19 cellular contexts compared by ENCODE assay signal in the genomic region with DNA sequence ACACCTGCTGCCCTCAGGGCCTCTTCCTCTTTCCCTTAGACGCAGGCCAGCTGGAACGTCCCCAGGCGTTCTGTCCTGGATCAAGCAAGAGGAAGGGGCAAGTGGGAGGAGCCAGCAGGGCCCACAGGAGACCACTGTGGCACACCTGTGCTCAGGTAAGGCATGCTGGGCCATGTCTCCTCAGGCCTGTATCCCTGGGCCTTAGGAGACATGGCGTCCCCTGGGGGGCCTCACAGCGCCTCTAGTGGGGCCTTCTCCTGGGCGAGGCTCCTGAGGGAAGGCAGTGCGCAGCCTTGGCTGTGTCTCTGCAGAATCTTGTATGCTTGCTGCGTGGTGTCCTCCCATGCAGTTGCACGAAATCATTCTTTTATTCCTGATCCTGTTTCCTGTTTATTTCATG. TPM values are rescaled to one million over a fixed set of nuclear protein-coding genes. Genes with fewer than 3 reads are reported as not detected.
DNase-seq lines count a peak whose midpoint lies in the region; ATAC-seq, FAIRE-seq and TF ChIP-seq lines count a peak whose summit lies in the region.
"Had no signal": no experiment of that assay in that cellular context is flagged by ENCODE, and none has a peak within 500 bp of the region (broad histone marks: within the 10 kb centered on the region; RNA-seq: fewer than 3 reads in every experiment).

No MANE protein-coding gene starts in this region.

- H3K4me1 Mint-ChIP-seq in activated naive CD4-positive, alpha-beta T cell treated with anti-CD3 and anti-CD28 coated beads, Interleukin-2, amount 10 ng/mL, durations not matched to agents 7 days and 5 days, result peaks cover 22% of the 10 kb centered on the region
- H3K4me1 Mint-ChIP-seq in activated naive CD4-positive, alpha-beta T cell treated with anti-CD3 and anti-CD28 coated beads for 36 hours (ENCODE audit: low read depth), result peaks cover 17% of the 10 kb centered on the region

- no peaks in the 10 kb centered on the region for H3K27me3 Mint-ChIP-seq in activated naive CD4-positive, alpha-beta T cell treated with anti-CD3 and anti-CD28 coated beads, Interleukin-2, amount 10 ng/mL, durations not matched to agents 7 days and 5 days
- no peaks in the 10 kb centered on the region for H3K27me3 Mint-ChIP-seq in activated naive CD4-positive, alpha-beta T cell treated with anti-CD3 and anti-CD28 coated beads for 36 hours (ENCODE audit: low read depth)
- H3K27me3 Mint-ChIP-seq: CD4-positive, alpha-beta memory T cell had no signal

- no peaks in the 10 kb centered on the region for H3K79me2 ChIP-seq in H1 (ENCODE audit: control insufficient read depth in 1 of 2, insufficient read depth in 2 of 2, low read length in 2 of 2)

- H3K4me2 ChIP-seq in H1 (ENCODE audit: insufficient read depth in 1 of 2, low read depth in 2 of 2, low read length in 2 of 2), result no peak overlapping the region

- TF ChIP-seq CTCF in H1 (IDR thresholded peaks at IDR 0.05; ENCODE audit: control extremely low read depth in 1 of 3, insufficient read depth in 1 of 3, low read depth in 1 of 3, low read length in 3 of 3), result 0 out of 4 replicates have a peak, but pooled peaks of 1 of the 3 experiments have one; percentile 7

- H3K79me1 ChIP-seq in H1 (ENCODE audit: low read depth, low read length), result no peaks in the 10 kb centered on the region

- peak overlapping the region; percentile 35; the same call in 1 of the 2 replicates for H2BK5ac ChIP-seq in H1 (ENCODE audit: low read depth, low read length)

- H2AFZ ChIP-seq in H1 (ENCODE audit: low read length), result no peak overlapping the region

- ATAC-seq in GM21825 (IDR thresholded peaks at IDR 0.05; ENCODE audit: unreplicated experiment), result no peak

- no peaks in the 10 kb centered on the region for H3K23me2 ChIP-seq in H1 (ENCODE audit: low read depth, low read length)

- no peak overlapping the region for H3K23ac ChIP-seq in H1 (ENCODE audit: insufficient read length)

- intact Hi-C loops in activated naive CD4-positive, alpha-beta T cell treated with anti-CD3 and anti-CD28 coated beads for 36 hours (cut with micrococcal nuclease), result no loop called here
- intact Hi-C loops in posterior vena cava (cut with DNase I), result loop anchor here in 1 of 2 donors (10.0 kb wide), 1 partner anchor 231 kb away; no protein-coding TSS in a partner anchor

- H2BK20ac ChIP-seq in H1 (ENCODE audit: low read length), result no peak overlapping the region

- H3K4me1 ChIP-seq in H1 (replicated peaks in 1 of 4; ENCODE audit: control insufficient read depth in 3 of 4, insufficient read depth in 4 of 4, low read length in 3 of 4), result 0 out of 7 replicates have a peak, but pooled peaks cover 0 to 2% (median 0%) of the 10 kb centered on the region in 4 experiments
- H3K4me1 ChIP-seq: BE2C had no signal

- no peak overlapping the region for H4K8ac ChIP-seq in H1 (ENCODE audit: extremely low read depth, insufficient read depth, low read length)

- no peak for DNase-seq in activated naive CD4-positive, alpha-beta T cell treated with anti-CD3 and anti-CD28 coated beads, Interleukin-2, amount 10 ng/mL, durations not matched to agents 7 days and 5 days
- DNase-seq in activated naive CD4-positive, alpha-beta T cell treated with anti-CD3 and anti-CD28 coated beads for 36 hours, result no peak
- DNase-seq in H7, result peak; percentile 59
- DNase-seq in H1 (ENCODE audit: low read depth in 1 of 2, low spot score in 2 of 2), result no peak
- DNase-seq in posterior vena cava (ENCODE audit: low spot score), result peak; percentile 64
- no peak for DNase-seq in COLO829 (ENCODE audit: low spot score)
- no peak for DNase-seq in RKO (ENCODE audit: low spot score)
- DNase-seq: BE2C; CD4-positive, alpha-beta memory T cell; COR-L47; DND-41; GDM1; IMR-90 had no signal

- H3K36me3 Mint-ChIP-seq in activated naive CD4-positive, alpha-beta T cell treated with anti-CD3 and anti-CD28 coated beads, Interleukin-2, amount 10 ng/mL, durations not matched to agents 7 days and 5 days, result peaks cover 4% of the 10 kb centered on the region
- H3K36me3 Mint-ChIP-seq in activated naive CD4-positive, alpha-beta T cell treated with anti-CD3 and anti-CD28 coated beads for 36 hours (ENCODE audit: low read depth), result peaks cover 5% of the 10 kb centered on the region

- no peak overlapping the region for H3K4me3 ChIP-seq in H7 (ENCODE audit: insufficient read depth, low read depth, low read length)
- H3K4me3 ChIP-seq in H1 (ENCODE audit: extremely low read depth in 1 of 4, insufficient read depth in 2 of 4, low read depth in 3 of 4, low read length in 4 of 4), result no peak overlapping the region

- no peak overlapping the region for H3K27ac ChIP-seq in H1 (ENCODE audit: low read depth, low read length)
- H3K27ac ChIP-seq: C4-2B had no signal

- H3K14ac ChIP-seq in H1 (ENCODE audit: insufficient read length), result no peak overlapping the region

- WGBS in H1 (ENCODE audit: extremely low coverage in 1 of 2, insufficient coverage in 1 of 2, insufficient read length in 1 of 2, insufficient replicate concordance in 2 of 2, low coverage in 1 of 2, low lambda C conversion rate in 2 of 2, missing lambda C conversion rate in 1 of 2), 2 experiments, result 87% methylated on average over 9 of the region's 9 CpGs; no CpG with 5 or more reads in 1 of the 2 experiments

- H2BK15ac ChIP-seq in H1 (ENCODE audit: low read length), result no peak overlapping the region

- no peak overlapping the region for H2BK120ac ChIP-seq in H1 (replicated peaks; ENCODE audit: low read depth, low read length)

- peaks cover under 1% of the 10 kb centered on the region for H3K9me3 Mint-ChIP-seq in activated naive CD4-positive, alpha-beta T cell treated with anti-CD3 and anti-CD28 coated beads, Interleukin-2, amount 10 ng/mL, durations not matched to agents 7 days and 5 days
- no peaks in the 10 kb centered on the region for H3K9me3 Mint-ChIP-seq in activated naive CD4-positive, alpha-beta T cell treated with anti-CD3 and anti-CD28 coated beads for 36 hours
- H3K9me3 Mint-ChIP-seq: CD4-positive, alpha-beta memory T cell had no signal

- TF ChIP-seq RAD21 in H1 (IDR thresholded peaks at IDR 0.05 in 1 of 2, conservative IDR thresholded peaks at IDR 0.05 in 1 of 2; ENCODE audit: low read depth in 2 of 2, low read length in 2 of 2), result no peak

- H4K91ac ChIP-seq in H1 (replicated peaks; ENCODE audit: insufficient read length, low read length), result no peak overlapping the region

- no peaks in the 10 kb centered on the region for H4K20me1 ChIP-seq in H1 (replicated peaks in 1 of 2; ENCODE audit: control insufficient read depth in 1 of 2, insufficient read depth in 2 of 2, low read length in 2 of 2)

- no peak for TF ChIP-seq EP300 in H1 (IDR thresholded peaks at IDR 0.05; ENCODE audit: borderline replicate concordance in 1 of 2, low read depth in 2 of 2, low read length in 2 of 2)

- H3K56ac ChIP-seq in H1 (replicated peaks; ENCODE audit: insufficient read length, low read depth, low read length), result no peak overlapping the region

- POLR2A ChIA-PET in H1 (lab: Charles Lee; ENCODE audit: partially characterized antibody), result interaction anchor here (1.1 kb wide), 1 partner anchor 15 kb away, joined by 3 read pairs; no protein-coding TSS in a partner anchor

- H3K36me3 ChIP-seq in H7 (replicated peaks; ENCODE audit: control insufficient read depth, insufficient read depth, low read length) (no peaks in the 10 kb centered on the region; the same call in 1 of the 2 replicates), H1 (ENCODE audit: control insufficient read depth in 2 of 4, insufficient read depth in 4 of 4, low read length in 3 of 4) (no peaks in the 10 kb centered on the region)
- H3K36me3 ChIP-seq: BE2C had no signal

- no peak overlapping the region for H2BK12ac ChIP-seq in H1 (ENCODE audit: low read depth, low read length)

- no peak overlapping the region for H3K9ac ChIP-seq in H1 (replicated peaks in 1 of 4; ENCODE audit: extremely low read depth in 1 of 4, low read depth in 3 of 4, low read length in 3 of 4)

- no peak overlapping the region for H3K4ac ChIP-seq in H1 (replicated peaks; ENCODE audit: insufficient read length, low read depth, low read length)

- no peaks in the 10 kb centered on the region for H3K9me3 ChIP-seq in H1 (ENCODE audit: insufficient read depth in 2 of 2, low read depth in 1 of 2, low read length in 1 of 2)
- H3K9me3 ChIP-seq: BE2C had no signal

- no peak for FAIRE-seq in H1 (lab: Jason Lieb, UNC)
- FAIRE-seq: A204.1, GM12892, GM19239, H54 had no signal

- no peak overlapping the region for H3K4me3 Mint-ChIP-seq in activated naive CD4-positive, alpha-beta T cell treated with anti-CD3 and anti-CD28 coated beads, Interleukin-2, amount 10 ng/mL, durations not matched to agents 7 days and 5 days
- H3K4me3 Mint-ChIP-seq in activated naive CD4-positive, alpha-beta T cell treated with anti-CD3 and anti-CD28 coated beads for 36 hours, result no peak overlapping the region
- H3K4me3 Mint-ChIP-seq: CD4-positive, alpha-beta memory T cell had no signal

- H3K27ac Mint-ChIP-seq in activated naive CD4-positive, alpha-beta T cell treated with anti-CD3 and anti-CD28 coated beads, Interleukin-2, amount 10 ng/mL, durations not matched to agents 7 days and 5 days, result peak overlapping the region; percentile 52
- H3K27ac Mint-ChIP-seq in activated naive CD4-positive, alpha-beta T cell treated with anti-CD3 and anti-CD28 coated beads for 36 hours, result no peak overlapping the region

- CTCF ChIA-PET in activated naive CD4-positive, alpha-beta T cell treated with anti-CD3 and anti-CD28 coated beads, Interleukin-2, amount 10 ng/mL, durations not matched to agents 7 days and 5 days (lab: Charles Lee), result interaction anchor here (1.0 kb wide), 1 partner anchor 8 kb away, joined by 3 read pairs; no protein-coding TSS in a partner anchor
- CTCF ChIA-PET in activated naive CD4-positive, alpha-beta T cell treated with anti-CD3 and anti-CD28 coated beads for 36 hours (lab: Charles Lee), result no interaction called here
- CTCF ChIA-PET in H1 (lab: Charles Lee; ENCODE audit: partially characterized antibody), result interaction anchor here (0.9 to 3.6 kb wide), 9 partner anchors 9 to 203 kb away, joined by 3 to 17 read pairs (median 4); a partner anchor contains a TSS

- no peak overlapping the region for H2AK5ac ChIP-seq in H1 (ENCODE audit: low read depth, low read length)

- H4K5ac ChIP-seq in H1 (ENCODE audit: insufficient read length, low read depth, low read length), result no peak overlapping the region

- H3K18ac ChIP-seq in H1 (ENCODE audit: extremely low read depth, low read length), result 0 out of 2 replicates have a peak overlapping the region, but pooled peaks have one; percentile 16

- no peaks in the 10 kb centered on the region for H3K27me3 ChIP-seq in H7 (ENCODE audit: control insufficient read depth, insufficient read depth, low read length)
- no peaks in the 10 kb centered on the region for H3K27me3 ChIP-seq in H1 (replicated peaks in 1 of 4; ENCODE audit: control insufficient read depth in 3 of 4, extremely low read depth in 1 of 4, insufficient read depth in 3 of 4, low read length in 3 of 4)
- H3K27me3 ChIP-seq: BE2C had no signal

- TF ChIP-seq POLR2A in H1 (IDR thresholded peaks at IDR 0.05; ENCODE audit: control extremely low read depth in 1 of 2, low read depth in 2 of 2, low read length in 2 of 2), result no peak

RNA-seq across cellular contexts. Expression of a gene that starts 31.3 kb away (rescaled TPM):
- 1 to 10 TPM; 6.8 to 7.1 TPM for total RNA-seq in activated naive CD4-positive, alpha-beta T cell treated with anti-CD3 and anti-CD28 coated beads for 36 hours
- 3.2 and 6.1 TPM in 2 replicates for total RNA-seq in H7 (2014; rRNA removed; shearing (Covaris generic))
- 7.3 and 8.3 TPM in 2 replicates for total RNA-seq in H1 (2021; fragmentation: NEBNext Ultra II Directional; extraction: Animal tissue kit (Norgen Biotek cat#: 25700))
- polyA plus RNA-seq in H1 (2011; rRNA removed), result 8.2 and 10.3 TPM in 2 replicates
- polyA plus RNA-seq in H1 (2011; cell fraction: cytosol; rRNA removed), result 10.9 TPM
- polyA plus RNA-seq in H1 (2011; cell fraction: nucleus; rRNA removed), result 28.9 TPM
- 4.0 to 9.1 TPM (median 6.6 TPM) in 4 replicates for polyA plus RNA-seq in H1 (2012, experiment 1 of 2)
- 3.2 TPM for polyA plus RNA-seq in H1 (2012, experiment 2 of 2)
- polyA plus RNA-seq in H1 (2013, experiment 1 of 2), result 4.3 TPM
- 4.2 TPM for polyA plus RNA-seq in H1 (2013, experiment 2 of 2)
- polyA minus RNA-seq in H1 (2011; rRNA and poly(A)+ RNA removed), result 4.8 and 5.3 TPM in 2 replicates
- polyA minus RNA-seq in H1 (2011; cell fraction: cytosol; rRNA and poly(A)+ RNA removed), result 3.9 TPM
- polyA minus RNA-seq in H1 (2011; cell fraction: nucleus; rRNA and poly(A)+ RNA removed), result 11.9 TPM
- 10 to 100 TPM; 10.8 to 16.3 TPM for total RNA-seq in posterior vena cava

RNA-seq across cellular contexts. Expression of a gene that starts 53.9 kb away (rescaled TPM):
- 10 to 100 TPM in 1 of 2 experiments, 1 to 10 TPM in 1; 9.0 to 10.4 TPM for total RNA-seq in activated naive CD4-positive, alpha-beta T cell treated with anti-CD3 and anti-CD28 coated beads for 36 hours
- 9.7 and 10.7 TPM in 2 replicates for total RNA-seq in H7 (2014; rRNA removed; shearing (Covaris generic))
- total RNA-seq in H1 (2021; fragmentation: NEBNext Ultra II Directional; extraction: Animal tissue kit (Norgen Biotek cat#: 25700)), result 19.3 and 20.1 TPM in 2 replicates
- 6.7 and 9.1 TPM in 2 replicates for polyA plus RNA-seq in H1 (2011; rRNA removed)
- 10.7 TPM for polyA plus RNA-seq in H1 (2011; cell fraction: cytosol; rRNA removed)
- polyA plus RNA-seq in H1 (2011; cell fraction: nucleus; rRNA removed), result 13.6 TPM
- polyA plus RNA-seq in H1 (2012, experiment 1 of 2), result 13.3 to 16.9 TPM (median 14.4 TPM) in 4 replicates
- 8.3 TPM for polyA plus RNA-seq in H1 (2012, experiment 2 of 2)
- polyA plus RNA-seq in H1 (2013, experiment 1 of 2), result 7.2 TPM
- polyA plus RNA-seq in H1 (2013, experiment 2 of 2), result 7.1 TPM
- 6.1 and 8.2 TPM in 2 replicates for polyA minus RNA-seq in H1 (2011; rRNA and poly(A)+ RNA removed)
- polyA minus RNA-seq in H1 (2011; cell fraction: cytosol; rRNA and poly(A)+ RNA removed), result 7.0 TPM
- polyA minus RNA-seq in H1 (2011; cell fraction: nucleus; rRNA and poly(A)+ RNA removed), result 9.7 TPM
- 1 to 10 TPM; 5.3 to 6.1 TPM for total RNA-seq in posterior vena cava

Comparison
In these comparisons a context has a peak if more than half of its experiments do, and no peak if none do; other contexts are left out.
1. DNase-seq: peak in H7 (single experiment) and posterior vena cava (single experiment); none in activated naive CD4-positive, alpha-beta T cell treated with anti-CD3 and anti-CD28 coated beads, Interleukin-2, amount 10 ng/mL, durations not matched to agents 7 days and 5 days (single experiment), activated naive CD4-positive, alpha-beta T cell treated with anti-CD3 and anti-CD28 coated beads for 36 hours (single experiment), H1 (0 of 2), COLO829 (single experiment) and RKO (single experiment).